17 cellular contexts compared by ENCODE assay signal in the genomic region with DNA sequence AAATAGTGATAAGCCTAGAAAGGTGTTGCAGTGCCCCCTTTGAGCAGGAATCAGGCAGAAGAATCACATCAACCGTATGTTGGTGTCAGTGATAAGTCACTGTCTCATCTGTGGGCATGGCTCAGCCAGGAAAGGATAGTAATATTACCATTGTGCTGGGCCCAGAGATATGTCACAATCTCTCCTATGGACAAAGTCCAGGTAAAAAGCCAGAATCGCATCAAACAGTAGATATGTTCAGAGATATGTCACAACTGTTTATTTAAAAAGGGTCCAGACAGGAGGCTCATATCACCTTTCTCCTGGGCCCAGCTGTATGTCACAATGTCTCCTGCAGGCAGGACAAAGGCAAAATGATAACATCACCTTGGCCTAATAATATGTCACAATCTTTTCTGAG.
"Had no signal": no experiment of that assay in that cellular context is flagged by ENCODE, and none has a peak within 500 bp of the region (broad histone marks: within the 10 kb centered on the region; RNA-seq: fewer than 3 reads in every experiment).

No MANE protein-coding gene starts in this region.

- H3K27me3 Mint-ChIP-seq: memory B cell, type B pancreatic cell had no signal

- H3K4me1 Mint-ChIP-seq: endodermal cell, immature natural killer cell, mesothelial cell of epicardium, neural crest cell had no signal

- H3K27ac Mint-ChIP-seq: endodermal cell, immature natural killer cell, memory B cell, mesothelial cell of epicardium, natural killer cell, type B pancreatic cell had no signal

- H3K9me3 Mint-ChIP-seq: endodermal cell, immature natural killer cell, memory B cell, mesothelial cell of epicardium, natural killer cell, neural crest cell, type B pancreatic cell had no signal

- ATAC-seq: foreskin keratinocyte, lower lobe of right lung, right cardiac atrium had no signal

- DNase-seq: effector CD4-positive, alpha-beta T cell; endodermal cell; erythroblast; foreskin keratinocyte; immature natural killer cell; left ventricle myocardium inferior; lower lobe of right lung; natural killer cell; right cardiac atrium; small intestine; stimulated activated CD4-positive, alpha-beta T cell treated with anti-CD3 and anti-CD28 coated beads, Interleukin-12 subunit alpha, Interleukin-12 subunit beta, amount 100 ng/mL, for 4 hours; stimulated activated naive CD4-positive, alpha-beta T cell; thyroid gland had no signal

- H3K36me3 Mint-ChIP-seq: immature natural killer cell, memory B cell, mesothelial cell of epicardium, natural killer cell, type B pancreatic cell had no signal

- H3K4me3 Mint-ChIP-seq: endodermal cell, immature natural killer cell, memory B cell, mesothelial cell of epicardium, natural killer cell, neural crest cell, type B pancreatic cell had no signal
